8 cellular contexts compared by ENCODE assay signal in the genomic region with DNA sequence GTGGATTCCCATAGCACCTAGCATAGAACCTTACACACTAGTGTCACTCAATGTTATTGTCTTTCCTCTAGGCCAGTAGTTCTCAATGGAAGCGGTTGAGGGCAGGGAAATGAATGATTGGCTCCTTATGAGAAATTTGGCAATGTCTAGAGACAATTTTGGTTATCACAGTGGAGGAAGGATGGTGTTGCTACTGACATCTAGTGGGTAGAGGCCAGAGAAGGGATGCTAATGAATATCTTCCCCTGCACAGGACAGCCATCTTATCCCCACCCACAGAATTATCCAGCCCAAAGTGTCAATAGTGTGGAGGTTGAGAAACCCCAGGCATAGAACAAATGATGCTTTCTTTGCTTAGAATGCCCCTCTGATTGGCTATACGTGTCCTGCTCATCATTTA. TPM values are rescaled to one million over a fixed set of nuclear protein-coding genes. Genes with fewer than 3 reads are reported as not detected.
DNase-seq lines count a peak whose midpoint lies in the region; ATAC-seq and TF ChIP-seq lines count a peak whose summit lies in the region.
"Had no signal": no experiment of that assay in that cellular context is flagged by ENCODE, and none has a peak within 500 bp of the region (broad histone marks: within the 10 kb centered on the region; RNA-seq: fewer than 3 reads in every experiment).

No MANE protein-coding gene starts in this region.

- no peaks in the 10 kb centered on the region for H3K9me3 ChIP-seq in neural progenitor cell (ENCODE audit: low read depth)

- peaks cover 2% of the 10 kb centered on the region for H3K4me1 Mint-ChIP-seq in neural progenitor cell

- no peak overlapping the region for H3K4me3 Mint-ChIP-seq in neural progenitor cell
- H3K4me3 Mint-ChIP-seq: IgD-negative memory B cell had no signal

- ATAC-seq in GM19324 (IDR thresholded peaks at IDR 0.05; ENCODE audit: low FRiP score, unreplicated experiment) (no peak), HG03139 (IDR thresholded peaks at IDR 0.05; ENCODE audit: unreplicated experiment) (no peak)

- peaks cover 6% of the 10 kb centered on the region for H3F3A ChIP-seq in neural progenitor cell (ENCODE audit: low read depth)

- H3K36me3 ChIP-seq in neural progenitor cell, result no peaks in the 10 kb centered on the region

- H3K4me2 ChIP-seq in neural progenitor cell, result no peak overlapping the region

- H3K36me3 Mint-ChIP-seq in neural progenitor cell, result no peaks in the 10 kb centered on the region
- H3K36me3 Mint-ChIP-seq: IgD-negative memory B cell had no signal

- no peak overlapping the region for H3K9ac ChIP-seq in neural progenitor cell

- no peak overlapping the region for H3K4me3 ChIP-seq in GM12864 (ENCODE audit: low read depth, low read length)
- H3K4me3 ChIP-seq in neural progenitor cell, result no peak overlapping the region

- H3K27me3 ChIP-seq in neural progenitor cell, result no peaks in the 10 kb centered on the region

- TF ChIP-seq CTCF in GM12864 (IDR thresholded peaks at IDR 0.05; ENCODE audit: low read depth, low read length, missing control alignments), result peak; percentile 38
- TF ChIP-seq CTCF in LNCAP (IDR thresholded peaks at IDR 0.05), result peak; percentile 65
- TF ChIP-seq CTCF in neural progenitor cell (IDR thresholded peaks at IDR 0.05), result peak; percentile 44

- H3K9me3 Mint-ChIP-seq in neural progenitor cell, result no peaks in the 10 kb centered on the region

- H3K4me1 ChIP-seq in neural progenitor cell, result peaks cover 16% of the 10 kb centered on the region

- H3K27me3 Mint-ChIP-seq in neural progenitor cell (ENCODE audit: insufficient read depth, low read depth), result no peaks in the 10 kb centered on the region

- H2AFZ ChIP-seq in neural progenitor cell (replicated peaks), result peak overlapping the region; percentile 26

- H3K79me2 ChIP-seq in neural progenitor cell (ENCODE audit: low read depth), result no peaks in the 10 kb centered on the region

- no peaks in the 10 kb centered on the region for H4K20me1 ChIP-seq in neural progenitor cell (ENCODE audit: low read depth)

- H3K27ac ChIP-seq in neural progenitor cell, result no peak overlapping the region

- H3K27ac Mint-ChIP-seq in neural progenitor cell, result no peak overlapping the region
- H3K27ac Mint-ChIP-seq: IgD-negative memory B cell had no signal

- no peak for DNase-seq in GM12864 (ENCODE audit: low read depth)
- DNase-seq in cerebellar cortex (ENCODE audit: low spot score), result peak; percentile 67
- DNase-seq in neural progenitor cell (ENCODE audit: low spot score), result peak; percentile 20
- no peak for DNase-seq in stimulated activated CD4-positive, alpha-beta T cell treated with anti-CD3 and anti-CD28 coated beads, Interleukin-4, amount 100 ng/mL, for 1 hour

RNA-seq across cellular contexts. Expression of gene C18orf63, which starts 15.8 kb away (rescaled TPM):
- total RNA-seq in neural progenitor cell (ENCODE audit: low replicate concordance), result not detected in 2 replicates

RNA-seq across cellular contexts. Expression of gene CYB5A, which starts 39.6 kb away (rescaled TPM):
- total RNA-seq in neural progenitor cell (ENCODE audit: low replicate concordance), result 28.2 and 33.7 TPM in 2 replicates

Comparison
In these comparisons a context has a peak if more than half of its experiments do, and no peak if none do; other contexts are left out.
1. DNase-seq: peak in cerebellar cortex (single experiment) and neural progenitor cell (single experiment); none in GM12864 (single experiment) and stimulated activated CD4-positive, alpha-beta T cell treated with anti-CD3 and anti-CD28 coated beads, Interleukin-4, amount 100 ng/mL, for 1 hour (single experiment).
2. Peak in every context shown above with its lines, with median percentiles within 50 percentile points of each other: CTCF ChIP-seq.